Comparison of ENCODE assay signal across 24 cellular contexts in the genomic region with DNA sequence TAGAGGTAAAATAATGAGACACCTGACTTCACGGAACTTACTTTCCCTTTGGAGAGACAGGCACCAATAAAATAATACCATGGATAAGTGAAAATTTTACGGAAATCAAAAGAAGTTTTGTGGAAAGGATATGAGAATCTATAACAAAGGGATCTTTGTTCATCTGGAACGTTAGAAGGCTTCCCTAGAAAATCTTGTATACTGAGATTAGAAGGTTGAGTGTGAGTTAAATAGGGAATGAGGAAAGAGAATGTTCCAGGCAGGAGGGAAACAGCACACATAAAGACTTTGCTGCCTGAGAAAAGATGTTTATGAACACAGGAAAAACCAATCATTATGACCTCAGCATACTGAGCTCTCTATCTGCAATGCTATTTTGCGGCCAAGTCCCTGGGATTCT. TPM values are rescaled to one million over a fixed set of nuclear protein-coding genes. Genes with fewer than 3 reads are reported as not detected.
DNase-seq lines count a peak whose midpoint lies in the region; ATAC-seq, FAIRE-seq and TF ChIP-seq lines count a peak whose summit lies in the region.
"Had no signal": no experiment of that assay in that cellular context is flagged by ENCODE, and none has a peak within 500 bp of the region (broad histone marks: within the 10 kb centered on the region; RNA-seq: fewer than 3 reads in every experiment).

No MANE protein-coding gene starts in this region.

- H3K23me2 ChIP-seq in H1 (ENCODE audit: low read depth, low read length): no peaks in the 10 kb centered on the region

- no peak overlapping the region for H2BK120ac ChIP-seq in H1 (replicated peaks; ENCODE audit: low read depth, low read length)

- no peaks in the 10 kb centered on the region for H3K27me3 Mint-ChIP-seq in progenitor cell of endocrine pancreas
- peaks cover 0 to 10% (median 3%) of the 10 kb centered on the region in 5 donors for H3K27me3 Mint-ChIP-seq in naive thymus-derived CD4-positive, alpha-beta T cell

- WGBS in H1 (ENCODE audit: extremely low coverage in 1 of 2, insufficient coverage in 1 of 2, insufficient read length in 1 of 2, insufficient replicate concordance in 2 of 2, low coverage in 1 of 2, low lambda C conversion rate in 2 of 2, missing lambda C conversion rate in 1 of 2), 2 experiments: 86% methylated on average over 4 of the region's 4 CpGs; no CpG with 5 or more reads in 1 of the 2 experiments
- WGBS in mesodermal cell (ENCODE audit: insufficient coverage in 2 of 2), 2 experiments: 60 to 74% methylated on average over 2 of the region's 4 CpGs
- WGBS in suprapubic skin: 60% methylated on average over 4 of the region's 4 CpGs

- POLR2A ChIA-PET in H1 (lab: Charles Lee; ENCODE audit: partially characterized antibody): interaction anchor here (1.0 kb wide), 1 partner anchor 19 kb away, joined by 3 read pairs; a partner anchor contains a TSS
- POLR2A ChIA-PET in naive thymus-derived CD4-positive, alpha-beta T cell (lab: Charles Lee): no interaction called here

- no peak overlapping the region for H3K23ac ChIP-seq in H1 (ENCODE audit: insufficient read length)

- H3K56ac ChIP-seq in H1 (replicated peaks; ENCODE audit: insufficient read length, low read depth, low read length): no peak overlapping the region

- H3K27ac ChIP-seq in H1 (ENCODE audit: low read depth, low read length) (no peak overlapping the region), mesodermal cell (ENCODE audit: low read depth, low read length, severe bottlenecking) (peak overlapping the region; percentile 36), suprapubic skin (no peak overlapping the region)
- no peak overlapping the region for H3K27ac ChIP-seq in naive thymus-derived CD4-positive, alpha-beta T cell (ENCODE audit: low read depth, low read length)
- H3K27ac ChIP-seq: A549; BLaER1 treated with 17β-estradiol and CSF1 and Interleukin-3, amounts not matched to agents 10 nM and 100 nM; RWPE1; SK-N-MC had no signal

- H3K9me3 ChIP-seq in H1 (ENCODE audit: insufficient read depth in 2 of 2, low read depth in 1 of 2, low read length in 1 of 2): no peaks in the 10 kb centered on the region
- no peaks in the 10 kb centered on the region for H3K9me3 ChIP-seq in mesodermal cell (ENCODE audit: control insufficient read depth, low read length)
- no peaks in the 10 kb centered on the region for H3K9me3 ChIP-seq in naive thymus-derived CD4-positive, alpha-beta T cell (ENCODE audit: control insufficient read depth in 2 of 3, low read length in 3 of 3)
- H3K9me3 ChIP-seq in suprapubic skin: no peaks in the 10 kb centered on the region
- H3K9me3 ChIP-seq: A549 had no signal

- H3K4me3 ChIP-seq in H1 (ENCODE audit: extremely low read depth in 1 of 4, insufficient read depth in 2 of 4, low read depth in 3 of 4, low read length in 4 of 4) (no peak overlapping the region), mesodermal cell (ENCODE audit: extremely low read depth, insufficient read depth, low read length, poor library complexity, severe bottlenecking) (no peak overlapping the region), suprapubic skin (no peak overlapping the region)
- H3K4me3 ChIP-seq in naive thymus-derived CD4-positive, alpha-beta T cell (ENCODE audit: low read length): no peak overlapping the region
- H3K4me3 ChIP-seq: A549; BLaER1 treated with 17β-estradiol and CSF1 and Interleukin-3, amounts not matched to agents 10 nM and 100 nM; SK-N-MC had no signal

- H3K4me3 Mint-ChIP-seq in progenitor cell of endocrine pancreas (ENCODE audit: low read depth): no peak overlapping the region
- H3K4me3 Mint-ChIP-seq in naive thymus-derived CD4-positive, alpha-beta T cell: no peak overlapping the region
- H3K4me3 Mint-ChIP-seq: CD4-positive, alpha-beta T cell; IgD-negative memory B cell had no signal

- H3K4ac ChIP-seq in H1 (replicated peaks; ENCODE audit: insufficient read length, low read depth, low read length): no peak overlapping the region

- no peak overlapping the region for H2BK20ac ChIP-seq in H1 (ENCODE audit: low read length)

- in situ Hi-C loops in KBM-7 (cut with MboI; ENCODE audit: low pct_unique_long_range_greater_than_20kb, low sequenced_read_pairs): no loop called here

- H4K8ac ChIP-seq in H1 (ENCODE audit: extremely low read depth, insufficient read depth, low read length): no peak overlapping the region

- H2BK12ac ChIP-seq in H1 (ENCODE audit: low read depth, low read length): no peak overlapping the region

- no peak for ATAC-seq in naive thymus-derived CD4-positive, alpha-beta T cell
- ATAC-seq: A549 had no signal

- 0 out of 2 replicates have a peak overlapping the region, but pooled peaks have one; percentile 22 for H2AFZ ChIP-seq in H1 (ENCODE audit: low read length)

- no peak for FAIRE-seq in H1 (lab: Jason Lieb, UNC)
- FAIRE-seq: A549, G401.6 had no signal

- no peak overlapping the region for H2BK15ac ChIP-seq in H1 (ENCODE audit: low read length)

- no peaks in the 10 kb centered on the region for H3K9me3 Mint-ChIP-seq in progenitor cell of endocrine pancreas (ENCODE audit: low read depth)
- no peaks in the 10 kb centered on the region for H3K9me3 Mint-ChIP-seq in naive thymus-derived CD4-positive, alpha-beta T cell
- H3K9me3 Mint-ChIP-seq: CD4-positive, alpha-beta T cell; IgD-negative memory B cell had no signal

- TF ChIP-seq RAD21 in H1 (IDR thresholded peaks at IDR 0.05 in 1 of 2, conservative IDR thresholded peaks at IDR 0.05 in 1 of 2; ENCODE audit: low read depth in 2 of 2, low read length in 2 of 2): no peak

- TF ChIP-seq CTCF in H1 (IDR thresholded peaks at IDR 0.05; ENCODE audit: control extremely low read depth in 1 of 3, insufficient read depth in 1 of 3, low read depth in 1 of 3, low read length in 3 of 3) (no peak), progenitor cell of endocrine pancreas (IDR thresholded peaks at IDR 0.05; ENCODE audit: unreplicated experiment) (no peak), suprapubic skin (IDR thresholded peaks at IDR 0.05) (no peak)

- H3K36me3 Mint-ChIP-seq in progenitor cell of endocrine pancreas (ENCODE audit: insufficient read depth): no peaks in the 10 kb centered on the region
- H3K36me3 Mint-ChIP-seq in naive thymus-derived CD4-positive, alpha-beta T cell: no peaks in the 10 kb centered on the region
- H3K36me3 Mint-ChIP-seq: IgD-negative memory B cell had no signal

- TF ChIP-seq POLR2A in H1 (IDR thresholded peaks at IDR 0.05; ENCODE audit: control extremely low read depth in 1 of 2, low read depth in 2 of 2, low read length in 2 of 2) (no peak), suprapubic skin (IDR thresholded peaks at IDR 0.05) (no peak)

- no peaks in the 10 kb centered on the region for H4K20me1 ChIP-seq in H1 (replicated peaks in 1 of 2; ENCODE audit: control insufficient read depth in 1 of 2, insufficient read depth in 2 of 2, low read length in 2 of 2)
- H4K20me1 ChIP-seq: BLaER1 treated with 17β-estradiol and CSF1 and Interleukin-3, amounts not matched to agents 10 nM and 100 nM had no signal

- no peaks in the 10 kb centered on the region for H3K27me3 ChIP-seq in H1 (replicated peaks in 1 of 4; ENCODE audit: control insufficient read depth in 3 of 4, extremely low read depth in 1 of 4, insufficient read depth in 3 of 4, low read length in 3 of 4)
- no peaks in the 10 kb centered on the region for H3K27me3 ChIP-seq in naive thymus-derived CD4-positive, alpha-beta T cell (ENCODE audit: control insufficient read depth in 2 of 2, insufficient read depth in 2 of 2, low read length in 2 of 2)
- H3K27me3 ChIP-seq in suprapubic skin: no peaks in the 10 kb centered on the region
- H3K27me3 ChIP-seq: BLaER1 treated with 17β-estradiol and CSF1 and Interleukin-3, amounts not matched to agents 10 nM and 100 nM had no signal

- CTCF ChIA-PET in H1 (lab: Charles Lee; ENCODE audit: partially characterized antibody): interaction anchor here (1.2 kb wide), 1 partner anchor 12 kb away, joined by 3 read pairs; no protein-coding TSS in a partner anchor
- CTCF ChIA-PET in naive thymus-derived CD4-positive, alpha-beta T cell (lab: Charles Lee): no interaction called here

- peaks cover 7% of the 10 kb centered on the region for H3K4me1 Mint-ChIP-seq in progenitor cell of endocrine pancreas (ENCODE audit: low read depth)
- no peaks in the 10 kb centered on the region for H3K4me1 Mint-ChIP-seq in naive thymus-derived CD4-positive, alpha-beta T cell
- H3K4me1 Mint-ChIP-seq: IgD-negative memory B cell had no signal

- TF ChIP-seq EP300 in H1 (IDR thresholded peaks at IDR 0.05; ENCODE audit: borderline replicate concordance in 1 of 2, low read depth in 2 of 2, low read length in 2 of 2): no peak
- TF ChIP-seq EP300 in suprapubic skin (IDR thresholded peaks at IDR 0.05): no peak

- DNase-seq in RPMI7951 (ENCODE audit: low read depth) (peak; percentile 3), H1 (ENCODE audit: low read depth in 1 of 2, low spot score in 2 of 2) (no peak), progenitor cell of endocrine pancreas (ENCODE audit: low spot score, unreplicated experiment) (no peak), KBM-7 (no peak), suprapubic skin (ENCODE audit: low spot score in 2 of 2) (no peak)
- DNase-seq in naive thymus-derived CD4-positive, alpha-beta T cell: no peak
- DNase-seq: AML-193; CD4-positive, alpha-beta T cell; COR-L47; GOT3; HCEC 1CT; NCI-H1105; NCI-H1436 treated with DMSO at 0.1 percent for 48 hours; NCI-H187 treated with DMSO at 0.1 percent for 48 hours; NCI-H2171 treated with DMSO at 0.1 percent for 48 hours; NCI-H526 treated with DMSO at 0.1 percent for 48 hours; SHP77 had no signal

- no peaks in the 10 kb centered on the region for H3K79me2 ChIP-seq in H1 (ENCODE audit: control insufficient read depth in 1 of 2, insufficient read depth in 2 of 2, low read length in 2 of 2)

- no peak overlapping the region for H4K5ac ChIP-seq in H1 (ENCODE audit: insufficient read length, low read depth, low read length)

- H3K27ac Mint-ChIP-seq in progenitor cell of endocrine pancreas: peak overlapping the region; percentile 14
- H3K27ac Mint-ChIP-seq in naive thymus-derived CD4-positive, alpha-beta T cell: no peak overlapping the region
- H3K27ac Mint-ChIP-seq: CD4-positive, alpha-beta T cell had no signal

- H3K18ac ChIP-seq in H1 (ENCODE audit: extremely low read depth, low read length): no peak overlapping the region

- no peak overlapping the region for H4K91ac ChIP-seq in H1 (replicated peaks; ENCODE audit: insufficient read length, low read length)

- H2AK5ac ChIP-seq in H1 (ENCODE audit: low read depth, low read length): no peak overlapping the region

- H3K9ac ChIP-seq in H1 (replicated peaks in 1 of 4; ENCODE audit: extremely low read depth in 1 of 4, low read depth in 3 of 4, low read length in 3 of 4): no peak overlapping the region
- H3K9ac ChIP-seq: BLaER1 treated with 17β-estradiol and CSF1 and Interleukin-3, amounts not matched to agents 10 nM and 100 nM had no signal

- no peak overlapping the region for H3K4me2 ChIP-seq in H1 (ENCODE audit: insufficient read depth in 1 of 2, low read depth in 2 of 2, low read length in 2 of 2)
- H3K4me2 ChIP-seq: A549 had no signal

- no peak overlapping the region for H2BK5ac ChIP-seq in H1 (ENCODE audit: low read depth, low read length)

- no peak overlapping the region for H3K14ac ChIP-seq in H1 (ENCODE audit: insufficient read length)

- no peaks in the 10 kb centered on the region for H3K79me1 ChIP-seq in H1 (ENCODE audit: low read depth, low read length)

- intact Hi-C loops in naive thymus-derived CD4-positive, alpha-beta T cell (cut with micrococcal nuclease): no loop called here

- no peaks in the 10 kb centered on the region for H3K36me3 ChIP-seq in H1 (ENCODE audit: control insufficient read depth in 2 of 4, insufficient read depth in 4 of 4, low read length in 3 of 4)
- no peaks in the 10 kb centered on the region for H3K36me3 ChIP-seq in mesodermal cell (ENCODE audit: control insufficient read depth, insufficient read depth, low read length)
- H3K36me3 ChIP-seq in naive thymus-derived CD4-positive, alpha-beta T cell (ENCODE audit: control insufficient read depth in 2 of 3, insufficient read depth in 3 of 3, low read length in 3 of 3): no peaks in the 10 kb centered on the region
- no peaks in the 10 kb centered on the region for H3K36me3 ChIP-seq in suprapubic skin
- H3K36me3 ChIP-seq: BLaER1 treated with 17β-estradiol and CSF1 and Interleukin-3, amounts not matched to agents 10 nM and 100 nM had no signal

- no peaks in the 10 kb centered on the region for H3K4me1 ChIP-seq in H1 (replicated peaks in 1 of 4; ENCODE audit: control insufficient read depth in 3 of 4, insufficient read depth in 4 of 4, low read length in 3 of 4)
- H3K4me1 ChIP-seq in mesodermal cell (ENCODE audit: control insufficient read depth, insufficient read depth, low read length, poor library complexity, severe bottlenecking): no peaks in the 10 kb centered on the region
- H3K4me1 ChIP-seq in naive thymus-derived CD4-positive, alpha-beta T cell (ENCODE audit: control insufficient read depth in 2 of 2, insufficient read depth in 2 of 2, low read length in 2 of 2): no peaks in the 10 kb centered on the region
- no peaks in the 10 kb centered on the region for H3K4me1 ChIP-seq in suprapubic skin
- H3K4me1 ChIP-seq: A549 had no signal

RNA-seq across cellular contexts. Expression of a gene that starts 19.6 kb away (rescaled TPM):
- 27.7 and 28.2 TPM in 2 replicates for total RNA-seq in RPMI7951 (2014; rRNA removed; shearing (Covaris generic))
- 43.4 and 45.3 TPM in 2 replicates for total RNA-seq in H1 (2021; fragmentation: NEBNext Ultra II Directional; extraction: Animal tissue kit (Norgen Biotek cat#: 25700))
- polyA plus RNA-seq in H1 (2011; rRNA removed): 4.4 and 8.4 TPM in 2 replicates
- polyA plus RNA-seq in H1 (2011; cell fraction: cytosol; rRNA removed): 8.7 TPM
- 20.2 TPM for polyA plus RNA-seq in H1 (2011; cell fraction: nucleus; rRNA removed)
- 21.1 to 23.8 TPM (median 22.2 TPM) in 4 replicates for polyA plus RNA-seq in H1 (2012, experiment 1 of 2)
- 1.5 TPM for polyA plus RNA-seq in H1 (2012, experiment 2 of 2)
- polyA plus RNA-seq in H1 (2013, experiment 1 of 2): 17.4 TPM
- polyA plus RNA-seq in H1 (2013, experiment 2 of 2): 16.5 TPM
- polyA minus RNA-seq in H1 (2011; rRNA and poly(A)+ RNA removed): 46.9 and 56.4 TPM in 2 replicates
- 30.4 TPM for polyA minus RNA-seq in H1 (2011; cell fraction: cytosol; rRNA and poly(A)+ RNA removed)
- polyA minus RNA-seq in H1 (2011; cell fraction: nucleus; rRNA and poly(A)+ RNA removed): 74.9 TPM
- polyA plus RNA-seq in mesodermal cell (2013, experiment 1 of 2): 35.2 TPM
- 33.3 TPM for polyA plus RNA-seq in mesodermal cell (2013, experiment 2 of 2)
- total RNA-seq in progenitor cell of endocrine pancreas (34.1 and 35.1 TPM in 2 replicates), suprapubic skin (10 to 100 TPM; 10.6 to 16.0 (median 12.7) TPM)
- 10 to 100 TPM in 4 of 5 experiments, 1 to 10 TPM in 1; 8.9 to 33.2 (median 17.8) TPM for total RNA-seq in naive thymus-derived CD4-positive, alpha-beta T cell
- polyA plus RNA-seq in naive thymus-derived CD4-positive, alpha-beta T cell: 1 to 10 TPM; 1.2 to 1.3 TPM
